Comparison of ENCODE assay signal across 8 cellular contexts in genomic region chr1:212413902-212414327, GRCh38. TPM values are rescaled to one million over a fixed set of nuclear protein-coding genes. Genes with fewer than 3 reads are reported as not detected.
DNase-seq lines count a peak whose midpoint lies in the region; ATAC-seq lines count a peak whose summit lies in the region.

No MANE protein-coding gene starts in this region.

- no peaks in the 10 kb centered on the region for H3K9me3 Mint-ChIP-seq in activated CD4-positive, alpha-beta T cell treated with anti-CD3 and anti-CD28 coated beads, Interleukin-2, amount 10 ng/mL, durations not matched to agents 24 days and 14 days
- H3K9me3 Mint-ChIP-seq in activated T-helper 2 cell treated with anti-CD3 and anti-CD28 coated beads, Interferon-gamma antibody, Interleukin-2, Interleukin-4, amounts not matched to agents 10 μg/mL and 5 μg/mL and 100 μg/mL, durations not matched to agents 14 hours and 24 hours and 36 hours: no peaks in the 10 kb centered on the region

- H3K27ac ChIP-seq in skin epidermis: peak overlapping the region in 16 of 21 experiments; percentile 1 to 85 (median 74)

- peak; percentile 8 for ATAC-seq in HG03103 (IDR thresholded peaks at IDR 0.05; ENCODE audit: low read depth, unreplicated experiment)
- ATAC-seq in HG03520 (IDR thresholded peaks at IDR 0.05; ENCODE audit: unreplicated experiment): no peak

- H3K27me3 Mint-ChIP-seq in activated CD4-positive, alpha-beta T cell treated with anti-CD3 and anti-CD28 coated beads, Interleukin-2, amount 10 ng/mL, durations not matched to agents 24 days and 14 days: no peaks in the 10 kb centered on the region
- no peaks in the 10 kb centered on the region for H3K27me3 Mint-ChIP-seq in activated T-helper 2 cell treated with anti-CD3 and anti-CD28 coated beads, Interferon-gamma antibody, Interleukin-2, Interleukin-4, amounts not matched to agents 10 μg/mL and 5 μg/mL and 100 μg/mL, durations not matched to agents 14 hours and 24 hours and 36 hours (ENCODE audit: low read depth)

- H3K4me3 Mint-ChIP-seq in activated CD4-positive, alpha-beta T cell treated with anti-CD3 and anti-CD28 coated beads, Interleukin-2, amount 10 ng/mL, durations not matched to agents 24 days and 14 days: peak overlapping the region; percentile 99
- H3K4me3 Mint-ChIP-seq in activated T-helper 2 cell treated with anti-CD3 and anti-CD28 coated beads, Interferon-gamma antibody, Interleukin-2, Interleukin-4, amounts not matched to agents 10 μg/mL and 5 μg/mL and 100 μg/mL, durations not matched to agents 14 hours and 24 hours and 36 hours (ENCODE audit: low read depth): peak overlapping the region; percentile 100

- intact Hi-C loops in activated CD4-positive, alpha-beta T cell treated with anti-CD3 and anti-CD28 coated beads, Interleukin-2, amount 10 ng/mL, durations not matched to agents 24 days and 14 days (cut with micrococcal nuclease): loop anchor here (1.0 kb wide), 1 partner anchor 18 kb away; the partner anchor contains the start of gene NENF
- intact Hi-C loops in activated T-helper 2 cell treated with anti-CD3 and anti-CD28 coated beads, Interferon-gamma antibody, Interleukin-2, Interleukin-4, amounts not matched to agents 10 μg/mL and 5 μg/mL and 100 μg/mL, durations not matched to agents 14 hours and 24 hours and 36 hours (cut with micrococcal nuclease): no loop called here

- peak overlapping the region; percentile 96 for H3K27ac Mint-ChIP-seq in activated CD4-positive, alpha-beta T cell treated with anti-CD3 and anti-CD28 coated beads, Interleukin-2, amount 10 ng/mL, durations not matched to agents 24 days and 14 days
- peak overlapping the region; percentile 72 for H3K27ac Mint-ChIP-seq in activated T-helper 2 cell treated with anti-CD3 and anti-CD28 coated beads, Interferon-gamma antibody, Interleukin-2, Interleukin-4, amounts not matched to agents 10 μg/mL and 5 μg/mL and 100 μg/mL, durations not matched to agents 14 hours and 24 hours and 36 hours

- peaks cover 38% of the 10 kb centered on the region for H3K36me3 Mint-ChIP-seq in activated CD4-positive, alpha-beta T cell treated with anti-CD3 and anti-CD28 coated beads, Interleukin-2, amount 10 ng/mL, durations not matched to agents 24 days and 14 days (ENCODE audit: low read depth)
- H3K36me3 Mint-ChIP-seq in activated T-helper 2 cell treated with anti-CD3 and anti-CD28 coated beads, Interferon-gamma antibody, Interleukin-2, Interleukin-4, amounts not matched to agents 10 μg/mL and 5 μg/mL and 100 μg/mL, durations not matched to agents 14 hours and 24 hours and 36 hours (ENCODE audit: low read depth): peaks cover 38% of the 10 kb centered on the region

- H3K9me3 ChIP-seq in iPS-18c (ENCODE audit: control insufficient read depth, insufficient read depth, low read length): no peaks in the 10 kb centered on the region

- no peak for DNase-seq in activated CD4-positive, alpha-beta T cell treated with anti-CD3 and anti-CD28 coated beads, Interleukin-2, amount 10 ng/mL, durations not matched to agents 24 days and 14 days
- no peak for DNase-seq in activated CD4-positive, alpha-beta T cell treated with anti-CD3 and anti-CD28 coated beads for 48 hours
- DNase-seq in activated T-helper 2 cell treated with anti-CD3 and anti-CD28 coated beads, Interferon-gamma antibody, Interleukin-2, Interleukin-4, amounts not matched to agents 10 μg/mL and 5 μg/mL and 100 μg/mL, durations not matched to agents 14 hours and 24 hours and 36 hours (ENCODE audit: low spot score): no peak
- no peak for DNase-seq in NCI-H2196 treated with DMSO at 0.1 percent for 48 hours (lab: John Stamatoyannopoulos, UW; ENCODE audit: unreplicated experiment)

- peaks cover 25% of the 10 kb centered on the region for H3K4me1 Mint-ChIP-seq in activated CD4-positive, alpha-beta T cell treated with anti-CD3 and anti-CD28 coated beads, Interleukin-2, amount 10 ng/mL, durations not matched to agents 24 days and 14 days
- peaks cover 22% of the 10 kb centered on the region for H3K4me1 Mint-ChIP-seq in activated T-helper 2 cell treated with anti-CD3 and anti-CD28 coated beads, Interferon-gamma antibody, Interleukin-2, Interleukin-4, amounts not matched to agents 10 μg/mL and 5 μg/mL and 100 μg/mL, durations not matched to agents 14 hours and 24 hours and 36 hours (ENCODE audit: low read depth)

- H3K4me3 ChIP-seq in iPS-18c (ENCODE audit: insufficient read depth, low read depth, low read length) (peak overlapping the region; percentile 78), skin epidermis (peak overlapping the region; percentile 65 to 97 (median 78))

RNA-seq across cellular contexts. Expression of gene PACC1, which starts 0.8 kb away (rescaled TPM):
- 16.0 and 19.4 TPM in 2 replicates for total RNA-seq in activated CD4-positive, alpha-beta T cell treated with anti-CD3 and anti-CD28 coated beads, Interleukin-2, amount 10 ng/mL, durations not matched to agents 24 days and 14 days
- total RNA-seq in activated T-helper 2 cell treated with anti-CD3 and anti-CD28 coated beads, Interferon-gamma antibody, Interleukin-2, Interleukin-4, amounts not matched to agents 10 μg/mL and 5 μg/mL and 100 μg/mL, durations not matched to agents 14 hours and 24 hours and 36 hours: 19.4 and 20.1 TPM in 2 replicates

RNA-seq across cellular contexts. Expression of gene NENF, which starts 18.8 kb away (rescaled TPM):
- 35.1 and 36.1 TPM in 2 replicates for total RNA-seq in activated CD4-positive, alpha-beta T cell treated with anti-CD3 and anti-CD28 coated beads, Interleukin-2, amount 10 ng/mL, durations not matched to agents 24 days and 14 days
- total RNA-seq in activated T-helper 2 cell treated with anti-CD3 and anti-CD28 coated beads, Interferon-gamma antibody, Interleukin-2, Interleukin-4, amounts not matched to agents 10 μg/mL and 5 μg/mL and 100 μg/mL, durations not matched to agents 14 hours and 24 hours and 36 hours: 41.6 and 42.5 TPM in 2 replicates
